ENCODE assay signal across 26 cellular contexts in genomic region chr21:16974060-16974459, GRCh38.
"Had no signal": no experiment of that assay in that cellular context is flagged by ENCODE, and none has a peak within 500 bp of the region (broad histone marks: within the 10 kb centered on the region; RNA-seq: fewer than 3 reads in every experiment).

No MANE protein-coding gene starts in this region.

- H3K4me1 ChIP-seq: upper lobe of left lung, upper lobe of right lung, uterus had no signal

- H3K9me3 ChIP-seq: stomach, suprapubic skin, testis, thoracic aorta, thyroid gland, tibial artery, tibial nerve, transverse colon, upper lobe of left lung, upper lobe of right lung, uterus, vagina had no signal

- H3K27me3 ChIP-seq: stomach, suprapubic skin, testis, thyroid gland, tibial artery, tibial nerve, transverse colon, upper lobe of left lung, upper lobe of right lung, uterus, vagina had no signal

- H3K4me3 ChIP-seq: stomach, suprapubic skin, testis, thoracic aorta, thyroid gland, tibial artery, tibial nerve, transverse colon, upper lobe of left lung, upper lobe of right lung, uterus, vagina had no signal

- DNase-seq: stimulated activated CD4-positive, alpha-beta T cell treated with anti-CD3 and anti-CD28 coated beads, Interleukin-2, amount 100 ng/mL, for 48 hours; stimulated activated CD4-positive, alpha-beta T cell treated with anti-CD3 and anti-CD28 coated beads, Interleukin-4, amount 100 ng/mL, for 1 hour; stimulated activated CD4-positive, alpha-beta T cell treated with anti-CD3 and anti-CD28 coated beads, Interleukin-4, amount 100 ng/mL, for 24 hours; stimulated activated CD4-positive, alpha-beta T cell treated with anti-CD3 and anti-CD28 coated beads, Interleukin-4, amount 100 ng/mL, for 4 hours; stimulated activated CD8-positive, alpha-beta memory T cell treated with anti-CD3 and anti-CD28 coated beads, Interleukin-4, amount 100 ng/mL, for 48 hours; stimulated activated naive B cell treated with anti-CD40 and anti-IgM and Interleukin-4, amounts not matched to agents 10 μg/mL and 1 μg/mL and 100 μg/mL, for 72 hours; stimulated activated naive CD4-positive, alpha-beta T cell; stimulated activated naive CD4-positive, alpha-beta T cell treated with Interleukin-2 at 50 U/mL for 16 hours; stimulated activated naive CD8-positive, alpha-beta T cell treated with anti-CD3 and anti-CD28 coated beads, Interleukin-15, amount 100 ng/mL, for 72 hours; stimulated activated naive CD8-positive, alpha-beta T cell treated with anti-CD3 and anti-CD28 coated beads, Interleukin-15, Interleukin-2, amounts not matched to agents 100 U/mL and 50 U/mL, for 24 hours; stomach; substantia nigra; testis; thyroid gland; tibial artery; transverse colon; trophoblast cell; upper lobe of left lung; upper lobe of right lung; uterus had no signal

- H3K27ac ChIP-seq: stomach, suprapubic skin, testis, thoracic aorta, thyroid gland, tibial artery, tibial nerve, transverse colon, upper lobe of left lung, upper lobe of right lung, uterus, vagina had no signal

- ATAC-seq: stimulated activated effector memory CD8-positive, alpha-beta T cell treated with anti-CD3 and anti-CD28 coated beads, Interleukin-12 subunit alpha, Interleukin-12 subunit beta, amount 100 ng/mL, for 72 hours; stimulated activated memory B cell treated with anti-CD40 and anti-IgM and Interleukin-4, amounts not matched to agents 10 μg/mL and 1 μg/mL and 100 μg/mL, for 72 hours; stimulated activated naive B cell treated with anti-CD40 and anti-IgM and Interleukin-4, amounts not matched to agents 10 μg/mL and 1 μg/mL and 100 μg/mL, for 72 hours; stimulated activated naive CD8-positive, alpha-beta T cell treated with anti-CD3 and anti-CD28 coated beads, Interleukin-15, amount 100 ng/mL, for 72 hours; stimulated activated naive CD8-positive, alpha-beta T cell treated with anti-CD3 and anti-CD28 coated beads, Interleukin-15, Interleukin-2, amounts not matched to agents 100 U/mL and 50 U/mL, for 24 hours; upper lobe of right lung had no signal

- H3K36me3 ChIP-seq: stomach, suprapubic skin, thoracic aorta, thyroid gland, tibial artery, tibial nerve, transverse colon, upper lobe of left lung, upper lobe of right lung, uterus, vagina had no signal
